8 cellular contexts compared by ENCODE assay signal in the genomic region with DNA sequence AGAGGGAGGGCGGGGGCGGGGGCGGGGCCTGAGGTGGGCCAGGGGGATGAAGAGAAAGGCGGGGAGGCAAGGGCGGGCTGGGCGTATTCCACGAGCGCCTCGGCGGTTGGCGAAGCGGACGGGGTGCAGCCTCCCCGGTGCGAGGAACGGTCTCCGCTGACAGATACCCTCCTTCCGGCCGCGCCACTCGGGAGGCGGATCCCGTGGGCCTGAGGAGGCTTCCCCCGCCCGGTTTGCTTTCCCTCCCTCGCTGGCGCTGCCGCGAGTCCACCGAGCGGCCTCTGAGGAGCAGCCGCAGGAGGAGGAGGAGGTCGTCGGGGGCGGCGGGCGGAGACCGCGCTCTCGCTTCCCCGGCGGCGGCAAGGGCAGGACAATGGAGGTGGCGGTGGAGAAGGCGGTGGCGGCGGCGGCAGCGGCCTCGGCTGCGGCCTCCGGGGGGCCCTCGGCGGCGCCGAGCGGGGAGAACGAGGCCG. TPM values are rescaled to one million over a fixed set of nuclear protein-coding genes. Genes with fewer than 3 reads are reported as not detected.
DNase-seq lines count a peak whose midpoint lies in the region; ATAC-seq and TF ChIP-seq lines count a peak whose summit lies in the region.

A gene (plus strand): TSS at position 84 of the 473 bp plus-strand sequence. CDS start 290 bp downstream, at position 374.

- H3K27ac ChIP-seq in RWPE2 (ENCODE audit: poor library complexity, severe bottlenecking): peak within 1 kb of the TSS; percentile 82
- H3K27ac ChIP-seq in upper lobe of right lung: peak within 1 kb of the TSS; percentile 93

- intact Hi-C loops in dendritic cell treated with granulocyte-macrophage colony-stimulating factor and Interleukin-4, amounts not matched to agents 40 ng/mL and 50 ng/mL, for 4 days (cut with micrococcal nuclease): loop anchor here (5.0 to 10.0 kb wide), 2 partner anchors 115 to 458 kb away; a partner anchor contains a TSS
- intact Hi-C loops in upper lobe of right lung (cut with DNase I): no loop called here

- H3K27me3 Mint-ChIP-seq in dendritic cell treated with granulocyte-macrophage colony-stimulating factor and Interleukin-4, amounts not matched to agents 40 ng/mL and 50 ng/mL, for 4 days: no peaks in the 10 kb centered on the region

- peak within 1 kb of the TSS; percentile 97 for H3K27ac Mint-ChIP-seq in dendritic cell treated with granulocyte-macrophage colony-stimulating factor and Interleukin-4, amounts not matched to agents 40 ng/mL and 50 ng/mL, for 4 days

- ATAC-seq in GM19328 (IDR thresholded peaks at IDR 0.05; ENCODE audit: unreplicated experiment) (peak; percentile 64), HG03342 (IDR thresholded peaks at IDR 0.05; ENCODE audit: unreplicated experiment) (peak; percentile 66), RWPE2 (ENCODE audit: low read depth) (peak; percentile 87), upper lobe of right lung (no peak)

- H3K4me1 ChIP-seq in RWPE2 (ENCODE audit: insufficient read depth, poor library complexity, severe bottlenecking) (no peaks in the 10 kb centered on the region), upper lobe of right lung (peaks cover 4% of the 10 kb centered on the region)

- H3K27me3 ChIP-seq in RWPE2 (ENCODE audit: insufficient read depth, poor library complexity, severe bottlenecking) (no peaks in the 10 kb centered on the region), upper lobe of right lung (no peaks in the 10 kb centered on the region)

- no peak for TF ChIP-seq CTCF in RWPE2 (IDR thresholded peaks at IDR 0.05; ENCODE audit: poor library complexity, severe bottlenecking)
- TF ChIP-seq CTCF in upper lobe of right lung (IDR thresholded peaks at IDR 0.05): no peak

- peaks cover 21% of the 10 kb centered on the region for H3K4me1 Mint-ChIP-seq in dendritic cell treated with granulocyte-macrophage colony-stimulating factor and Interleukin-4, amounts not matched to agents 40 ng/mL and 50 ng/mL, for 4 days (ENCODE audit: low read depth)

- H3K36me3 Mint-ChIP-seq in dendritic cell treated with granulocyte-macrophage colony-stimulating factor and Interleukin-4, amounts not matched to agents 40 ng/mL and 50 ng/mL, for 4 days (ENCODE audit: low read depth): peaks cover 20% of the 10 kb centered on the region

- peak within 1 kb of the TSS; percentile 93 for H3K4me3 Mint-ChIP-seq in dendritic cell treated with granulocyte-macrophage colony-stimulating factor and Interleukin-4, amounts not matched to agents 40 ng/mL and 50 ng/mL, for 4 days

- DNase-seq in COR-L47 (lab: John Stamatoyannopoulos, UW) (peak; percentile 100), RWPE2 (ENCODE audit: low spot score) (no peak), mesenteric fat pad (ENCODE audit: low spot score) (no peak), upper lobe of right lung (peak; percentile 98), NCI-H524 treated with DMSO at 0.1 percent for 48 hours (lab: John Stamatoyannopoulos, UW) (no peak)

- H3K9me3 Mint-ChIP-seq in dendritic cell treated with granulocyte-macrophage colony-stimulating factor and Interleukin-4, amounts not matched to agents 40 ng/mL and 50 ng/mL, for 4 days: peaks cover 15% of the 10 kb centered on the region

- H3K9me3 ChIP-seq in RWPE2 (ENCODE audit: severe bottlenecking): no peaks in the 10 kb centered on the region
- H3K9me3 ChIP-seq in upper lobe of right lung: no peaks in the 10 kb centered on the region

- H3K36me3 ChIP-seq in RWPE2 (ENCODE audit: low read depth): no peaks in the 10 kb centered on the region
- H3K36me3 ChIP-seq in upper lobe of right lung: no peaks in the 10 kb centered on the region

- peak within 1 kb of the TSS; percentile 55 for H3K4me3 ChIP-seq in RWPE2 (ENCODE audit: severe bottlenecking)
- H3K4me3 ChIP-seq in upper lobe of right lung: peak within 1 kb of the TSS; percentile 88

RNA-seq across cellular contexts. Expression of the gene that starts here (rescaled TPM):
- 10.5 TPM for total RNA-seq in mesenteric fat pad
- 23.9 TPM for total RNA-seq in upper lobe of right lung

Comparison
In these comparisons a context has a peak if more than half of its experiments do, and no peak if none do; other contexts are left out.
1. DNase-seq: peak in COR-L47 (single experiment) and upper lobe of right lung (single experiment); none in RWPE2 (single experiment), mesenteric fat pad (single experiment) and NCI-H524 treated with DMSO at 0.1 percent for 48 hours (single experiment).